ENCODE assay signal across 7 cellular contexts in genomic region chr2:95813311-95813710, GRCh38.
DNase-seq lines count a peak whose midpoint lies in the region; FAIRE-seq and TF ChIP-seq lines count a peak whose summit lies in the region.
"Not testable (repeated sequence)": the region's sequence is repeated elsewhere in the genome, so short reads cannot be mapped to it uniquely, and the experiment has no call there.

No MANE protein-coding gene starts in this region.

- not testable (repeated sequence) for H3K27ac Mint-ChIP-seq in HFFc6; astrocyte (ENCODE audit: unreplicated experiment)
- peak overlapping the region; percentile 76 for H3K27ac Mint-ChIP-seq in neural crest cell (ENCODE audit: unreplicated experiment)

- not testable (repeated sequence) for H3K9ac ChIP-seq in astrocyte (ENCODE audit: low read length)

- H3K36me3 Mint-ChIP-seq in HFFc6 (ENCODE audit: low read depth) (peaks cover 38% of the 10 kb centered on the region), neural crest cell (ENCODE audit: low read depth) (peaks cover 50% of the 10 kb centered on the region)
- not testable (repeated sequence) for H3K36me3 Mint-ChIP-seq in astrocyte (ENCODE audit: low read depth, unreplicated experiment)

- not testable (repeated sequence) for H2AFZ ChIP-seq in astrocyte (ENCODE audit: low read depth, low read length)

- H3K4me3 ChIP-seq in astrocyte (ENCODE audit: insufficient read depth, low read depth, low read length); choroid plexus epithelial cell (ENCODE audit: low read depth, low read length): not testable (repeated sequence)

- H3K4me3 Mint-ChIP-seq in HFFc6; astrocyte (ENCODE audit: unreplicated experiment); neural crest cell: not testable (repeated sequence)

- H3K27me3 ChIP-seq in astrocyte (ENCODE audit: insufficient read depth, low read length) = not testable (repeated sequence)

- DNase-seq in AG08395 (ENCODE audit: low spot score) (peak; percentile 18), EH (ENCODE audit: low read depth) (peak; percentile 35), HFFc6 (peak; percentile 10), astrocyte (ENCODE audit: low read depth) (peak; percentile 18), choroid plexus epithelial cell (ENCODE audit: low read depth) (peak; percentile 42), fibroblast of peridontal ligament (ENCODE audit: extremely low read depth) (peak; percentile 56)
- DNase-seq in neural crest cell (ENCODE audit: low read depth, low spot score) = not testable (repeated sequence)

- H3K27ac ChIP-seq in astrocyte (ENCODE audit: low read depth, low read length) = not testable (repeated sequence)

- H3K79me2 ChIP-seq in astrocyte (ENCODE audit: insufficient read depth, low read length) = not testable (repeated sequence)

- H3K9me3 ChIP-seq in astrocyte (ENCODE audit: insufficient read depth, low read depth, low read length) = not testable (repeated sequence)

- H3K4me1 ChIP-seq in astrocyte (ENCODE audit: insufficient read depth, low read length) = not testable (repeated sequence)

- not testable (repeated sequence) for H4K20me1 ChIP-seq in astrocyte (ENCODE audit: insufficient read depth, low read length)

- TF ChIP-seq CTCF in HFFc6 (IDR thresholded peaks at IDR 0.05); astrocyte (IDR thresholded peaks at IDR 0.05; ENCODE audit: insufficient read depth, low read depth, low read length); choroid plexus epithelial cell (conservative IDR thresholded peaks at IDR 0.05; ENCODE audit: low read depth, low read length); neural crest cell (conservative IDR thresholded peaks at IDR 0.05): not testable (repeated sequence)

- not testable (repeated sequence) for H3K4me1 Mint-ChIP-seq in HFFc6 (ENCODE audit: low read depth); astrocyte (ENCODE audit: low read depth, unreplicated experiment); neural crest cell

- H3K27me3 Mint-ChIP-seq in HFFc6 (ENCODE audit: insufficient read depth); astrocyte (ENCODE audit: low read depth, unreplicated experiment); neural crest cell (ENCODE audit: low read depth): not testable (repeated sequence)

- FAIRE-seq in astrocyte (lab: Jason Lieb, UNC) = not testable (repeated sequence)

- H3K4me2 ChIP-seq in astrocyte (ENCODE audit: low read length) = not testable (repeated sequence)

- H3K36me3 ChIP-seq in astrocyte (ENCODE audit: insufficient read depth, low read length) = not testable (repeated sequence)

- H3K9me3 Mint-ChIP-seq in HFFc6 (peaks cover 26% of the 10 kb centered on the region), astrocyte (ENCODE audit: unreplicated experiment) (peaks cover 17% of the 10 kb centered on the region), neural crest cell (peaks cover 24% of the 10 kb centered on the region)
